In the genomic region with DNA sequence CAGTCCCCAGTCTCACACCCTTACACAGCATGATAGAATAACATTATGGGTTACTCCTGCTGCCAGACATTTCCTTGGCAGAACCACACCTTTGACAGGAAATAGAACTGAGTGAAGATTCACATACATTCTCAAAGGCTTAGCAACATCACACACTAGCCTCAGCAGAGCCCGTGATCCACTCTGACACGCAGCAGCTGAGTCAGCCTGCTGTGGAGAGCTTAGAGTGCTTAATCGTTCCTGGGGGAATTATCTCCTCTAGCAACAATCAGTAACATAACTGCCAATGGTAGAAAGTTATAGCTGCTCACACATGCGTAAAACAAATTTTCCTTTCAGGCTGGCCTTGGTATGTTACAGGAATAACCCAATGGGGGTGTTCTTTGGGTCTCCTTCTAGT, we compare ENCODE assay signal across 1 cellular context.
TF ChIP-seq lines count a peak whose summit lies in the region.

No MANE protein-coding gene starts in this region.

TF ChIP-seq in K562, 482 proteins besides CTCF, POLR2A, EP300 and RAD21 (continued from another document and continues in another):
- TF ChIP-seq, protein P1, sequence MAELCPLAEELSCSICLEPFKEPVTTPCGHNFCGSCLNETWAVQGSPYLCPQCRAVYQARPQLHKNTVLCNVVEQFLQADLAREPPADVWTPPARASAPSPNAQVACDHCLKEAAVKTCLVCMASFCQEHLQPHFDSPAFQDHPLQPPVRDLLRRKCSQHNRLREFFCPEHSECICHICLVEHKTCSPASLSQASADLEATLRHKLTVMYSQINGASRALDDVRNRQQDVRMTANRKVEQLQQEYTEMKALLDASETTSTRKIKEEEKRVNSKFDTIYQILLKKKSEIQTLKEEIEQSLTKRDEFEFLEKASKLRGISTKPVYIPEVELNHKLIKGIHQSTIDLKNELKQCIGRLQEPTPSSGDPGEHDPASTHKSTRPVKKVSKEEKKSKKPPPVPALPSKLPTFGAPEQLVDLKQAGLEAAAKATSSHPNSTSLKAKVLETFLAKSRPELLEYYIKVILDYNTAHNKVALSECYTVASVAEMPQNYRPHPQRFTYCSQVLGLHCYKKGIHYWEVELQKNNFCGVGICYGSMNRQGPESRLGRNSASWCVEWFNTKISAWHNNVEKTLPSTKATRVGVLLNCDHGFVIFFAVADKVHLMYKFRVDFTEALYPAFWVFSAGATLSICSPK (IDR thresholded peaks at IDR 0.05; ENCODE audit: borderline replicate concordance): no peak
- TF ChIP-seq SRF (CRISPR knock-in tag; IDR thresholded peaks at IDR 0.05) (no peak), NRF1 (conservative IDR thresholded peaks at IDR 0.05 in 1 of 2, IDR thresholded peaks at IDR 0.05 in 1 of 2) (peak; percentile 78 to 82), ELF4 (CRISPR knock-in tag; IDR thresholded peaks at IDR 0.05) (no peak), SRSF7 (optimal IDR thresholded peaks at IDR 0.05; ENCODE audit: low read depth, low read length) (no peak), ZNF384 (IDR thresholded peaks at IDR 0.05; ENCODE audit: low read depth, low read length) (no peak), U2AF2 (optimal IDR thresholded peaks at IDR 0.05; ENCODE audit: low read depth, low read length) (no peak), STAT5A (IDR thresholded peaks at IDR 0.05; ENCODE audit: borderline replicate concordance, low read length) (no peak), ZNF431 (CRISPR knock-in tag; IDR thresholded peaks at IDR 0.05) (no peak), JUND (IDR thresholded peaks at IDR 0.05; ENCODE audit: borderline replicate concordance, low read depth, low read length) (peak; percentile 55; the same call in 1 of the 2 replicates), JUND (tag; IDR thresholded peaks at IDR 0.05; ENCODE audit: borderline replicate concordance, low read depth, low read length) (peak; percentile 42; the same call in 1 of the 3 replicates), ZFP1 (CRISPR knock-in tag; IDR thresholded peaks at IDR 0.05) (no peak), ZNF717 (CRISPR knock-in tag; IDR thresholded peaks at IDR 0.05) (no peak), SMARCA4 (IDR thresholded peaks at IDR 0.05) (0 out of 2 replicates have a peak, but pooled peaks have one; percentile 36), MAFF (IDR thresholded peaks at IDR 0.05; ENCODE audit: low read length) (no peak), SRSF1 (IDR thresholded peaks at IDR 0.05; ENCODE audit: low read depth, low read length) (no peak), ILF3 (IDR thresholded peaks at IDR 0.05; ENCODE audit: borderline replicate concordance) (no peak), RFX7 (CRISPR knock-in tag; IDR thresholded peaks at IDR 0.05) (no peak), JUN (IDR thresholded peaks at IDR 0.05; ENCODE audit: borderline replicate concordance, low read depth, low read length) (peak; percentile 34; the same call in 1 of the 2 replicates), JUN (CRISPR knock-in tag; IDR thresholded peaks at IDR 0.05; ENCODE audit: borderline replicate concordance) (no peak), GABPB2 (CRISPR knock-in tag; conservative IDR thresholded peaks at IDR 0.05) (no peak), FOSL1 (tag; conservative IDR thresholded peaks at IDR 0.05) (peak; percentile 77), SIX5 (IDR thresholded peaks at IDR 0.05; ENCODE audit: borderline replicate concordance in 1 of 2, insufficient read depth in 1 of 2, low read depth in 1 of 2, low read length in 2 of 2) (no peak), RFX1 (IDR thresholded peaks at IDR 0.05) (peak; percentile 75), ZNF830 (CRISPR knock-in tag; IDR thresholded peaks at IDR 0.05) (no peak), CREM (IDR thresholded peaks at IDR 0.05; ENCODE audit: low read depth) (no peak), DPF2 (IDR thresholded peaks at IDR 0.05) (peak; percentile 44; the same call in 1 of the 2 replicates), STAG1 (CRISPR knock-in tag; IDR thresholded peaks at IDR 0.05; ENCODE audit: borderline replicate concordance) (no peak), SLC30A9 (CRISPR knock-in tag; IDR thresholded peaks at IDR 0.05) (no peak), ZNF584 (CRISPR knock-in tag; IDR thresholded peaks at IDR 0.05; ENCODE audit: low read depth) (no peak), CAMTA2 (CRISPR knock-in tag; conservative IDR thresholded peaks at IDR 0.05) (no peak), MEF2A (IDR thresholded peaks at IDR 0.05; ENCODE audit: control insufficient read depth, low read depth, low read length) (no peak), KLF16 (IDR thresholded peaks at IDR 0.05) (no peak), ZKSCAN8 (CRISPR knock-in tag; IDR thresholded peaks at IDR 0.05) (no peak), MBD2 (IDR thresholded peaks at IDR 0.05; ENCODE audit: borderline replicate concordance, low read depth) (no peak), SIN3A (IDR thresholded peaks at IDR 0.05; ENCODE audit: borderline replicate concordance in 2 of 2, control insufficient read depth in 1 of 2, low read depth in 2 of 2, low read length in 2 of 2) (no peak), MEIS2 (IDR thresholded peaks at IDR 0.05; ENCODE audit: partially characterized antibody) (peak; percentile 46), ESRRB (CRISPR knock-in tag; IDR thresholded peaks at IDR 0.05; ENCODE audit: borderline replicate concordance) (no peak), CHCHD3 (CRISPR knock-in tag; IDR thresholded peaks at IDR 0.05) (no peak), ADNP (tag; IDR thresholded peaks at IDR 0.05) (no peak), SPI1 (IDR thresholded peaks at IDR 0.05; ENCODE audit: borderline replicate concordance, low read depth, low read length) (no peak), NR4A1 (CRISPR knock-in tag; IDR thresholded peaks at IDR 0.05) (no peak), NR4A1 (tag; IDR thresholded peaks at IDR 0.05) (no peak), ARHGAP35 (IDR thresholded peaks at IDR 0.05; ENCODE audit: partially characterized antibody) (no peak), ARID1B (IDR thresholded peaks at IDR 0.05) (peak; percentile 17; the same call in 1 of the 2 replicates)
- TF ChIP-seq, protein P2, sequence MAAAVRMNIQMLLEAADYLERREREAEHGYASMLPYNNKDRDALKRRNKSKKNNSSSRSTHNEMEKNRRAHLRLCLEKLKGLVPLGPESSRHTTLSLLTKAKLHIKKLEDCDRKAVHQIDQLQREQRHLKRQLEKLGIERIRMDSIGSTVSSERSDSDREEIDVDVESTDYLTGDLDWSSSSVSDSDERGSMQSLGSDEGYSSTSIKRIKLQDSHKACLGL (CRISPR knock-in tag; IDR thresholded peaks at IDR 0.05; ENCODE audit: borderline replicate concordance, poor library complexity, severe bottlenecking): no peak
- TF ChIP-seq, protein P3, sequence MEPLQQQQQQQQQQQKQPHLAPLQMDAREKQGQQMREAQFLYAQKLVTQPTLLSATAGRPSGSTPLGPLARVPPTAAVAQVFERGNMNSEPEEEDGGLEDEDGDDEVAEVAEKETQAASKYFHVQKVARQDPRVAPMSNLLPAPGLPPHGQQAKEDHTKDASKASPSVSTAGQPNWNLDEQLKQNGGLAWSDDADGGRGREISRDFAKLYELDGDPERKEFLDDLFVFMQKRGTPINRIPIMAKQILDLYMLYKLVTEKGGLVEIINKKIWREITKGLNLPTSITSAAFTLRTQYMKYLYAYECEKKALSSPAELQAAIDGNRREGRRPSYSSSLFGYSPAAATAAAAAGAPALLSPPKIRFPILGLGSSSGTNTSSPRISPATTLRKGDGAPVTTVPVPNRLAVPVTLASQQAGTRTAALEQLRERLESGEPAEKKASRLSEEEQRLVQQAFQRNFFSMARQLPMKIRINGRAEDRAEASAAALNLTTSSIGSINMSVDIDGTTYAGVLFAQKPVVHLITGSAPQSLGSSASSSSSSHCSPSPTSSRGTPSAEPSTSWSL (CRISPR knock-in tag; IDR thresholded peaks at IDR 0.05; ENCODE audit: borderline replicate concordance): no peak
- TF ChIP-seq, protein P4, sequence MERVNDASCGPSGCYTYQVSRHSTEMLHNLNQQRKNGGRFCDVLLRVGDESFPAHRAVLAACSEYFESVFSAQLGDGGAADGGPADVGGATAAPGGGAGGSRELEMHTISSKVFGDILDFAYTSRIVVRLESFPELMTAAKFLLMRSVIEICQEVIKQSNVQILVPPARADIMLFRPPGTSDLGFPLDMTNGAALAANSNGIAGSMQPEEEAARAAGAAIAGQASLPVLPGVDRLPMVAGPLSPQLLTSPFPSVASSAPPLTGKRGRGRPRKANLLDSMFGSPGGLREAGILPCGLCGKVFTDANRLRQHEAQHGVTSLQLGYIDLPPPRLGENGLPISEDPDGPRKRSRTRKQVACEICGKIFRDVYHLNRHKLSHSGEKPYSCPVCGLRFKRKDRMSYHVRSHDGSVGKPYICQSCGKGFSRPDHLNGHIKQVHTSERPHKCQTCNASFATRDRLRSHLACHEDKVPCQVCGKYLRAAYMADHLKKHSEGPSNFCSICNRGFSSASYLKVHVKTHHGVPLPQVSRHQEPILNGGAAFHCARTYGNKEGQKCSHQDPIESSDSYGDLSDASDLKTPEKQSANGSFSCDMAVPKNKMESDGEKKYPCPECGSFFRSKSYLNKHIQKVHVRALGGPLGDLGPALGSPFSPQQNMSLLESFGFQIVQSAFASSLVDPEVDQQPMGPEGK (CRISPR knock-in tag; IDR thresholded peaks at IDR 0.05; ENCODE audit: borderline replicate concordance): no peak
- TF ChIP-seq, protein P5, sequence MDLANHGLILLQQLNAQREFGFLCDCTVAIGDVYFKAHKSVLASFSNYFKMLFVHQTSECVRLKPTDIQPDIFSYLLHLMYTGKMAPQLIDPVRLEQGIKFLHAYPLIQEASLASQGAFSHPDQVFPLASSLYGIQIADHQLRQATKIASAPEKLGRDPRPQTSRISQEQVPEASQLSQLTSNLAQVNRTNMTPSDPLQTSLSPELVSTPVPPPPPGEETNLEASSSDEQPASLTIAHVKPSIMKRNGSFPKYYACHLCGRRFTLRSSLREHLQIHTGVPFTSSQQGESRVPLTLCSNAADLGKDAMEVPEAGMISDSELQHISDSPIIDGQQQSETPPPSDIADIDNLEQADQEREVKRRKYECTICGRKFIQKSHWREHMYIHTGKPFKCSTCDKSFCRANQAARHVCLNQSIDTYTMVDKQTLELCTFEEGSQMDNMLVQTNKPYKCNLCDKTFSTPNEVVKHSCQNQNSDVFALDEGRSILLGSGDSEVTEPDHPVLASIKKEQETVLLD (IDR thresholded peaks at IDR 0.05): no peak
- TF ChIP-seq, protein P6, sequence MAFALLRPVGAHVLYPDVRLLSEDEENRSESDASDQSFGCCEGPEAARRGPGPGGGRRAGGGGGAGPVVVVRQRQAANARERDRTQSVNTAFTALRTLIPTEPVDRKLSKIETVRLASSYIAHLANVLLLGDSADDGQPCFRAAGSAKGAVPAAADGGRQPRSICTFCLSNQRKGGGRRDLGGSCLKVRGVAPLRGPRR (CRISPR knock-in tag; IDR thresholded peaks at IDR 0.05): no peak
- TF ChIP-seq, protein P7, sequence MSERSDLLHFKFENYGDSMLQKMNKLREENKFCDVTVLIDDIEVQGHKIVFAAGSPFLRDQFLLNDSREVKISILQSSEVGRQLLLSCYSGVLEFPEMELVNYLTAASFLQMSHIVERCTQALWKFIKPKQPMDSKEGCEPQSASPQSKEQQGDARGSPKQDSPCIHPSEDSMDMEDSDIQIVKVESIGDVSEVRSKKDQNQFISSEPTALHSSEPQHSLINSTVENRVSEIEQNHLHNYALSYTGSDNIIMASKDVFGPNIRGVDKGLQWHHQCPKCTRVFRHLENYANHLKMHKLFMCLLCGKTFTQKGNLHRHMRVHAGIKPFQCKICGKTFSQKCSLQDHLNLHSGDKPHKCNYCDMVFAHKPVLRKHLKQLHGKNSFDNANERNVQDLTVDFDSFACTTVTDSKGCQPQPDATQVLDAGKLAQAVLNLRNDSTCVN (CRISPR knock-in tag; IDR thresholded peaks at IDR 0.05): no peak
- TF ChIP-seq, protein P8, sequence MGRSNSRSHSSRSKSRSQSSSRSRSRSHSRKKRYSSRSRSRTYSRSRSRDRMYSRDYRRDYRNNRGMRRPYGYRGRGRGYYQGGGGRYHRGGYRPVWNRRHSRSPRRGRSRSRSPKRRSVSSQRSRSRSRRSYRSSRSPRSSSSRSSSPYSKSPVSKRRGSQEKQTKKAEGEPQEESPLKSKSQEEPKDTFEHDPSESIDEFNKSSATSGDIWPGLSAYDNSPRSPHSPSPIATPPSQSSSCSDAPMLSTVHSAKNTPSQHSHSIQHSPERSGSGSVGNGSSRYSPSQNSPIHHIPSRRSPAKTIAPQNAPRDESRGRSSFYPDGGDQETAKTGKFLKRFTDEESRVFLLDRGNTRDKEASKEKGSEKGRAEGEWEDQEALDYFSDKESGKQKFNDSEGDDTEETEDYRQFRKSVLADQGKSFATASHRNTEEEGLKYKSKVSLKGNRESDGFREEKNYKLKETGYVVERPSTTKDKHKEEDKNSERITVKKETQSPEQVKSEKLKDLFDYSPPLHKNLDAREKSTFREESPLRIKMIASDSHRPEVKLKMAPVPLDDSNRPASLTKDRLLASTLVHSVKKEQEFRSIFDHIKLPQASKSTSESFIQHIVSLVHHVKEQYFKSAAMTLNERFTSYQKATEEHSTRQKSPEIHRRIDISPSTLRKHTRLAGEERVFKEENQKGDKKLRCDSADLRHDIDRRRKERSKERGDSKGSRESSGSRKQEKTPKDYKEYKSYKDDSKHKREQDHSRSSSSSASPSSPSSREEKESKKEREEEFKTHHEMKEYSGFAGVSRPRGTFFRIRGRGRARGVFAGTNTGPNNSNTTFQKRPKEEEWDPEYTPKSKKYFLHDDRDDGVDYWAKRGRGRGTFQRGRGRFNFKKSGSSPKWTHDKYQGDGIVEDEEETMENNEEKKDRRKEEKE (IDR thresholded peaks at IDR 0.05; ENCODE audit: borderline replicate concordance in 1 of 2, control insufficient read depth in 1 of 2, low read depth in 2 of 2, low read length in 1 of 2): no peak
- TF ChIP-seq, protein P9, sequence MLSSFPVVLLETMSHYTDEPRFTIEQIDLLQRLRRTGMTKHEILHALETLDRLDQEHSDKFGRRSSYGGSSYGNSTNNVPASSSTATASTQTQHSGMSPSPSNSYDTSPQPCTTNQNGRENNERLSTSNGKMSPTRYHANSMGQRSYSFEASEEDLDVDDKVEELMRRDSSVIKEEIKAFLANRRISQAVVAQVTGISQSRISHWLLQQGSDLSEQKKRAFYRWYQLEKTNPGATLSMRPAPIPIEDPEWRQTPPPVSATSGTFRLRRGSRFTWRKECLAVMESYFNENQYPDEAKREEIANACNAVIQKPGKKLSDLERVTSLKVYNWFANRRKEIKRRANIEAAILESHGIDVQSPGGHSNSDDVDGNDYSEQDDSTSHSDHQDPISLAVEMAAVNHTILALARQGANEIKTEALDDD (IDR thresholded peaks at IDR 0.05): 0 out of 2 replicates have a peak, but pooled peaks have one; percentile 16
- TF ChIP-seq, protein P10, sequence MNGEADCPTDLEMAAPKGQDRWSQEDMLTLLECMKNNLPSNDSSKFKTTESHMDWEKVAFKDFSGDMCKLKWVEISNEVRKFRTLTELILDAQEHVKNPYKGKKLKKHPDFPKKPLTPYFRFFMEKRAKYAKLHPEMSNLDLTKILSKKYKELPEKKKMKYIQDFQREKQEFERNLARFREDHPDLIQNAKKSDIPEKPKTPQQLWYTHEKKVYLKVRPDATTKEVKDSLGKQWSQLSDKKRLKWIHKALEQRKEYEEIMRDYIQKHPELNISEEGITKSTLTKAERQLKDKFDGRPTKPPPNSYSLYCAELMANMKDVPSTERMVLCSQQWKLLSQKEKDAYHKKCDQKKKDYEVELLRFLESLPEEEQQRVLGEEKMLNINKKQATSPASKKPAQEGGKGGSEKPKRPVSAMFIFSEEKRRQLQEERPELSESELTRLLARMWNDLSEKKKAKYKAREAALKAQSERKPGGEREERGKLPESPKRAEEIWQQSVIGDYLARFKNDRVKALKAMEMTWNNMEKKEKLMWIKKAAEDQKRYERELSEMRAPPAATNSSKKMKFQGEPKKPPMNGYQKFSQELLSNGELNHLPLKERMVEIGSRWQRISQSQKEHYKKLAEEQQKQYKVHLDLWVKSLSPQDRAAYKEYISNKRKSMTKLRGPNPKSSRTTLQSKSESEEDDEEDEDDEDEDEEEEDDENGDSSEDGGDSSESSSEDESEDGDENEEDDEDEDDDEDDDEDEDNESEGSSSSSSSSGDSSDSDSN (IDR thresholded peaks at IDR 0.05; ENCODE audit: borderline replicate concordance in 1 of 2, low read depth in 2 of 2, low read length in 2 of 2): no peak
